Comparison of ENCODE assay signal across 9 cellular contexts in the genomic region with DNA sequence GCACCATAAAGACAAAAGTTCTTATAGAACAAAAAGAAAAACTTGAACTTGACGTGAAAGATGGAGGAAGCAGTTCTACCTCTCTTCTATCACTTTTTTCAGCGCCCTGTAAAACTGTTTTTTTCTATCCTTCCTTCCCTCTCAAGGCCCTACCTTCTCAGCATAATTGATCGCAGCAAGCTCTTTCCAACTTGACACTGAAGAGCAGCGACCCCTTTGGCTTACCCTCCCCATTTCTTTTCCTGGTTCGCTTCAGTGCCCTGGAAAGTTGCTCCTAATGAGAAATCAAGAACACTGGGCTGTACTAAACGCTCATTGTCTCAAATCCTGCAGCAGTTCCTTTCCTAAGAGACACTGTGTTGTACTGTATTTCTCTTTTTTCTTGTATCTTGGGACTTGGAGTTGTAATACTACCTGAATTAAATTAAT.
DNase-seq lines count a peak whose midpoint lies in the region; ATAC-seq and TF ChIP-seq lines count a peak whose summit lies in the region.
"Had no signal": no experiment of that assay in that cellular context is flagged by ENCODE, and none has a peak within 500 bp of the region (broad histone marks: within the 10 kb centered on the region; RNA-seq: fewer than 3 reads in every experiment).

No MANE protein-coding gene starts in this region.

- no peak overlapping the region for H3K27ac Mint-ChIP-seq in activated naive CD4-positive, alpha-beta T cell treated with anti-CD3 and anti-CD28 coated beads, Interleukin-2, amount 50 U/mL, for 24 hours
- H3K27ac Mint-ChIP-seq in activated naive CD8-positive, alpha-beta T cell treated with anti-CD3 and anti-CD28 coated beads for 36 hours, result no peak overlapping the region
- no peak overlapping the region for H3K27ac Mint-ChIP-seq in memory B cell

- H3K4me3 ChIP-seq in tibial nerve, result peak overlapping the region in 3 of 4 donors; percentile 58 to 83 (median 71)

- DNase-seq in activated naive CD4-positive, alpha-beta T cell treated with anti-CD3 and anti-CD28 coated beads, Interleukin-2, amount 50 U/mL, for 16 hours, result no peak
- no peak for DNase-seq in activated naive CD8-positive, alpha-beta T cell treated with anti-CD3 and anti-CD28 coated beads for 36 hours
- DNase-seq in memory B cell (ENCODE audit: low spot score in 2 of 2) (no peak), tibial nerve (ENCODE audit: low spot score in 2 of 2) (no peak), GDM1 (lab: John Stamatoyannopoulos, UW) (no peak)

- ATAC-seq in memory B cell (ENCODE audit: low read depth), result no peak
- no peak for ATAC-seq in HG03159 (IDR thresholded peaks at IDR 0.05; ENCODE audit: unreplicated experiment)
- ATAC-seq in HG03442 (IDR thresholded peaks at IDR 0.05; ENCODE audit: unreplicated experiment), result no peak

- no peak for TF ChIP-seq POLR2A in tibial nerve (IDR thresholded peaks at IDR 0.05)

- no peaks in the 10 kb centered on the region for H3K9me3 Mint-ChIP-seq in activated naive CD4-positive, alpha-beta T cell treated with anti-CD3 and anti-CD28 coated beads, Interleukin-2, amount 50 U/mL, for 24 hours
- no peaks in the 10 kb centered on the region for H3K9me3 Mint-ChIP-seq in activated naive CD8-positive, alpha-beta T cell treated with anti-CD3 and anti-CD28 coated beads for 36 hours
- H3K9me3 Mint-ChIP-seq in memory B cell, result no peaks in the 10 kb centered on the region

- H3K4me1 ChIP-seq in tibial nerve, result peaks cover 0 to 36% (median 9%) of the 10 kb centered on the region in 4 donors

- no peak for TF ChIP-seq EP300 in tibial nerve (IDR thresholded peaks at IDR 0.05)

- peaks cover 48% of the 10 kb centered on the region for H3K27me3 Mint-ChIP-seq in activated naive CD4-positive, alpha-beta T cell treated with anti-CD3 and anti-CD28 coated beads, Interleukin-2, amount 50 U/mL, for 24 hours
- peaks cover 76% of the 10 kb centered on the region for H3K27me3 Mint-ChIP-seq in activated naive CD8-positive, alpha-beta T cell treated with anti-CD3 and anti-CD28 coated beads for 36 hours
- H3K27me3 Mint-ChIP-seq in memory B cell, result peaks cover 22% of the 10 kb centered on the region

- peaks cover 32% of the 10 kb centered on the region for H3K4me1 Mint-ChIP-seq in activated naive CD4-positive, alpha-beta T cell treated with anti-CD3 and anti-CD28 coated beads, Interleukin-2, amount 50 U/mL, for 24 hours
- peaks cover 19% of the 10 kb centered on the region for H3K4me1 Mint-ChIP-seq in activated naive CD8-positive, alpha-beta T cell treated with anti-CD3 and anti-CD28 coated beads for 36 hours
- H3K4me1 Mint-ChIP-seq in memory B cell, result peaks cover 16% of the 10 kb centered on the region

- peak overlapping the region; percentile 78 for H3K4me3 Mint-ChIP-seq in activated naive CD4-positive, alpha-beta T cell treated with anti-CD3 and anti-CD28 coated beads, Interleukin-2, amount 50 U/mL, for 24 hours
- peak overlapping the region; percentile 77 for H3K4me3 Mint-ChIP-seq in activated naive CD8-positive, alpha-beta T cell treated with anti-CD3 and anti-CD28 coated beads for 36 hours
- H3K4me3 Mint-ChIP-seq in memory B cell, result peak overlapping the region; percentile 75

- no peaks in the 10 kb centered on the region for H3K9me3 ChIP-seq in tibial nerve
- H3K9me3 ChIP-seq: neutrophil had no signal

- WGBS in tibial nerve, 2 donors, result 7 to 13% methylated on average over 6 of the region's 6 CpGs

- H3K36me3 ChIP-seq in tibial nerve, result no peaks in the 10 kb centered on the region
- H3K36me3 ChIP-seq: neutrophil had no signal

- H3K27me3 ChIP-seq in tibial nerve, result peaks cover 0 to 4% of the 10 kb centered on the region in 2 donors

- peak overlapping the region in 3 of 4 donors; percentile 62 to 86 (median 70) for H3K27ac ChIP-seq in tibial nerve
- H3K27ac ChIP-seq: neutrophil had no signal

- no peaks in the 10 kb centered on the region for H3K36me3 Mint-ChIP-seq in activated naive CD4-positive, alpha-beta T cell treated with anti-CD3 and anti-CD28 coated beads, Interleukin-2, amount 50 U/mL, for 24 hours
- no peaks in the 10 kb centered on the region for H3K36me3 Mint-ChIP-seq in activated naive CD8-positive, alpha-beta T cell treated with anti-CD3 and anti-CD28 coated beads for 36 hours
- H3K36me3 Mint-ChIP-seq in memory B cell, result no peaks in the 10 kb centered on the region

- no peak for TF ChIP-seq CTCF in tibial nerve (IDR thresholded peaks at IDR 0.05)
